26 cellular contexts compared by ENCODE assay signal in genomic region chr16:7372095-7372494, GRCh38. TPM values are rescaled to one million over a fixed set of nuclear protein-coding genes. Genes with fewer than 3 reads are reported as not detected.
"Had no signal": no experiment of that assay in that cellular context is flagged by ENCODE, and none has a peak within 500 bp of the region (broad histone marks: within the 10 kb centered on the region; RNA-seq: fewer than 3 reads in every experiment).

No MANE protein-coding gene starts in this region.

- H3K9ac ChIP-seq: KMS-11 had no signal

- H3K36me3 ChIP-seq: SJSA1 had no signal

- H3K4me3 Mint-ChIP-seq: activated CD8-positive, alpha-beta T cell treated with anti-CD3 and anti-CD28 coated beads for 36 hours; activated naive CD4-positive, alpha-beta T cell treated with anti-CD3 and anti-CD28 coated beads, Interleukin-2, amount 10 ng/mL, durations not matched to agents 7 days and 5 days; activated naive CD8-positive, alpha-beta T cell treated with anti-CD3 and anti-CD28 coated beads for 36 hours; activated T-cell treated with anti-CD3 and anti-CD28 coated beads, Interleukin-2, amount 50 U/mL, for 72 hours; T-helper 1 cell treated with Interleukin-12 subunit alpha and Interleukin-12 subunit beta and Interleukin-4 antibody, amounts not matched to agents 30 μg/mL and 1 μg/mL, for 36 hours had no signal

- H3K4me1 Mint-ChIP-seq: activated naive CD4-positive, alpha-beta T cell treated with anti-CD3 and anti-CD28 coated beads, Interleukin-2, amount 10 ng/mL, durations not matched to agents 7 days and 5 days; activated naive CD8-positive, alpha-beta T cell treated with anti-CD3 and anti-CD28 coated beads for 36 hours had no signal

- ATAC-seq: activated CD4-positive, CD25-positive, alpha-beta regulatory T cell treated with anti-CD3 and anti-CD28 coated beads, Interleukin-2, amount 50 U/mL, for 24 hours; activated CD8-positive, alpha-beta T cell treated with anti-CD3 and anti-CD28 coated beads for 36 hours; activated T-cell treated with anti-CD3 and anti-CD28 coated beads, Interleukin-2, amount 50 U/mL, for 72 hours; Panc1; SK-N-SH treated with all-trans-retinoic acid at 6 μM for 48 hours had no signal

- H3K36me3 Mint-ChIP-seq: activated naive CD4-positive, alpha-beta T cell treated with anti-CD3 and anti-CD28 coated beads, Interleukin-2, amount 10 ng/mL, durations not matched to agents 7 days and 5 days; activated naive CD8-positive, alpha-beta T cell treated with anti-CD3 and anti-CD28 coated beads for 36 hours had no signal

- H3K27ac ChIP-seq: KMS-11, SJSA1 had no signal

- DNase-seq: activated CD4-positive, alpha-beta T cell treated with anti-CD3 and anti-CD28 coated beads for 4 hours; activated CD8-positive, alpha-beta memory T cell treated with anti-CD3 and anti-CD28 coated beads, Interleukin-2, amount 50 U/mL, for 4 hours; activated CD8-positive, alpha-beta T cell treated with anti-CD3 and anti-CD28 coated beads for 36 hours; activated gamma-delta T cell treated with Interleukin-2 at 50 U/mL for 16 hours; activated naive CD4-positive, alpha-beta T cell treated with anti-CD3 and anti-CD28 coated beads, Interleukin-2, amount 10 ng/mL, durations not matched to agents 7 days and 5 days; activated naive CD8-positive, alpha-beta T cell treated with anti-CD3 and anti-CD28 coated beads for 36 hours; activated T-cell treated with anti-CD3 and anti-CD28 coated beads, Interleukin-2, amount 50 U/mL, for 72 hours; caudate nucleus; NCI-H1105 treated with DMSO at 0.1 percent for 48 hours; NCI-H1436 treated with DMSO at 0.1 percent for 48 hours; NCI-H187 treated with DMSO at 0.1 percent for 48 hours; NCI-H2081 treated with DMSO at 0.1 percent for 48 hours; NCI-H2227 treated with DMSO at 0.1 percent for 48 hours; NCI-H446 treated with DMSO at 0.1 percent for 48 hours; NCI-H524 treated with DMSO at 0.1 percent for 48 hours; NCI-H748 treated with DMSO at 0.1 percent for 48 hours; RPMI8226; SHP77 had no signal

- H3K4me3 ChIP-seq: SJSA1 had no signal

- H3K4me1 ChIP-seq: SJSA1 had no signal

- H3K27me3 ChIP-seq: SJSA1 had no signal

- H3K4me2 ChIP-seq: KMS-11 had no signal

- H3K27me3 Mint-ChIP-seq: activated CD8-positive, alpha-beta T cell treated with anti-CD3 and anti-CD28 coated beads for 36 hours; activated naive CD4-positive, alpha-beta T cell treated with anti-CD3 and anti-CD28 coated beads, Interleukin-2, amount 10 ng/mL, durations not matched to agents 7 days and 5 days; activated naive CD8-positive, alpha-beta T cell treated with anti-CD3 and anti-CD28 coated beads for 36 hours had no signal

- H3K27ac Mint-ChIP-seq: activated CD8-positive, alpha-beta T cell treated with anti-CD3 and anti-CD28 coated beads for 36 hours; activated naive CD4-positive, alpha-beta T cell treated with anti-CD3 and anti-CD28 coated beads, Interleukin-2, amount 10 ng/mL, durations not matched to agents 7 days and 5 days; activated naive CD8-positive, alpha-beta T cell treated with anti-CD3 and anti-CD28 coated beads for 36 hours; activated T-cell treated with anti-CD3 and anti-CD28 coated beads, Interleukin-2, amount 50 U/mL, for 72 hours; activated T-helper 2 cell treated with anti-CD3 and anti-CD28 coated beads, Interferon-gamma antibody, Interleukin-2, Interleukin-4, amounts not matched to agents 10 μg/mL and 5 μg/mL and 100 μg/mL, durations not matched to agents 14 hours and 24 hours and 36 hours; T-helper 1 cell treated with Interleukin-12 subunit alpha and Interleukin-12 subunit beta and Interleukin-4 antibody, amounts not matched to agents 30 μg/mL and 1 μg/mL, for 36 hours had no signal

RNA-seq across cellular contexts. Expression of gene RBFOX1, which starts 39.5 kb away (rescaled TPM):
- total RNA-seq: activated CD8-positive, alpha-beta T cell treated with anti-CD3 and anti-CD28 coated beads for 36 hours; activated naive CD8-positive, alpha-beta T cell treated with anti-CD3 and anti-CD28 coated beads for 36 hours; activated T-cell treated with anti-CD3 and anti-CD28 coated beads, Interleukin-2, amount 50 U/mL, for 72 hours; activated T-helper 2 cell treated with anti-CD3 and anti-CD28 coated beads, Interferon-gamma antibody, Interleukin-2, Interleukin-4, amounts not matched to agents 10 μg/mL and 5 μg/mL and 100 μg/mL, durations not matched to agents 14 hours and 24 hours and 36 hours; OCI-LY7; SJSA1 had no signal
